ENCODE assay signal across 8 cellular contexts in genomic region chr21:26405735-26406361, GRCh38.
DNase-seq lines count a peak whose midpoint lies in the region; ATAC-seq and TF ChIP-seq lines count a peak whose summit lies in the region.

No MANE protein-coding gene starts in this region.

- no peak overlapping the region for H3K4me3 Mint-ChIP-seq in endodermal cell

- H3K4me1 ChIP-seq in endodermal cell (ENCODE audit: control insufficient read depth, insufficient read depth, low read length) (no peaks in the 10 kb centered on the region), rectal smooth muscle tissue (ENCODE audit: control insufficient read depth, insufficient read depth, low read length) (peaks cover 15% of the 10 kb centered on the region)

- no peak overlapping the region for H3K4me3 ChIP-seq in endodermal cell (ENCODE audit: low read length)
- no peak overlapping the region for H3K4me3 ChIP-seq in rectal smooth muscle tissue (ENCODE audit: low read length)

- peak; percentile 52 for DNase-seq in activated CD8-positive, alpha-beta memory T cell treated with anti-CD3 and anti-CD28 coated beads, Interleukin-2, amount 50 U/mL, for 48 hours
- no peak for DNase-seq in activated CD8-positive, alpha-beta memory T cell treated with anti-CD3 and anti-CD28 coated beads for 24 hours
- DNase-seq in NCI-H1092 (lab: John Stamatoyannopoulos, UW), result peak; percentile 16
- peak; percentile 60 for DNase-seq in endodermal cell
- DNase-seq in putamen (ENCODE audit: low spot score), result no peak
- DNase-seq in middle frontal gyrus (ENCODE audit: extremely low spot score, low spot score), result no peak

- H3K27ac Mint-ChIP-seq in endodermal cell, result no peak overlapping the region

- 75 to 88% methylated on average over 4 to 9 of the region's 9 CpGs for WGBS in endodermal cell (ENCODE audit: insufficient coverage in 1 of 2, insufficient read length in 1 of 2), 2 experiments

- peaks cover 4% of the 10 kb centered on the region for H3K9me3 ChIP-seq in endodermal cell (ENCODE audit: control insufficient read depth, low read length)

- no peak overlapping the region for H3K9ac ChIP-seq in endodermal cell (ENCODE audit: extremely low read depth, low read length, poor library complexity, severe bottlenecking)
- H3K9ac ChIP-seq in rectal smooth muscle tissue (ENCODE audit: low read length), result no peak overlapping the region

- H3K36me3 ChIP-seq in endodermal cell (ENCODE audit: control insufficient read depth, insufficient read depth, low read length) (no peaks in the 10 kb centered on the region), rectal smooth muscle tissue (ENCODE audit: control insufficient read depth, insufficient read depth, low read length) (no peaks in the 10 kb centered on the region)

- H3K27me3 Mint-ChIP-seq in endodermal cell (ENCODE audit: insufficient read depth), result peaks cover 1% of the 10 kb centered on the region

- H3K36me3 Mint-ChIP-seq in endodermal cell (ENCODE audit: low read depth), result no peaks in the 10 kb centered on the region

- H3K27ac ChIP-seq in endodermal cell (ENCODE audit: low read depth, low read length), result peak overlapping the region; percentile 56
- H3K27ac ChIP-seq in rectal smooth muscle tissue (ENCODE audit: low read depth, low read length), result peak overlapping the region; percentile 37

- no peak for TF ChIP-seq CTCF in endodermal cell (conservative IDR thresholded peaks at IDR 0.05)

- H3K27me3 ChIP-seq in endodermal cell (ENCODE audit: control insufficient read depth, insufficient read depth, low read length, poor library complexity, severe bottlenecking) (no peaks in the 10 kb centered on the region), rectal smooth muscle tissue (ENCODE audit: control insufficient read depth, insufficient read depth, low read length) (no peaks in the 10 kb centered on the region)

- peaks cover 2% of the 10 kb centered on the region for H3K9me3 Mint-ChIP-seq in endodermal cell

- ATAC-seq in HG03460 (IDR thresholded peaks at IDR 0.05; ENCODE audit: unreplicated experiment), result no peak

- peaks cover 4% of the 10 kb centered on the region for H3K4me1 Mint-ChIP-seq in endodermal cell

Comparison
In these comparisons a context has a peak if more than half of its experiments do, and no peak if none do; other contexts are left out.
1. DNase-seq: peak in activated CD8-positive, alpha-beta memory T cell treated with anti-CD3 and anti-CD28 coated beads, Interleukin-2, amount 50 U/mL, for 48 hours (single experiment), NCI-H1092 (single experiment) and endodermal cell (single experiment); none in activated CD8-positive, alpha-beta memory T cell treated with anti-CD3 and anti-CD28 coated beads for 24 hours (single experiment), putamen (single experiment) and middle frontal gyrus (single experiment).